In genomic region chr4:77006753-77007355, GRCh38 we compare ENCODE assay signal across 9 cellular contexts. TPM values are rescaled to one million over a fixed set of nuclear protein-coding genes. Genes with fewer than 3 reads are reported as not detected.
DNase-seq lines count a peak whose midpoint lies in the region; ATAC-seq and TF ChIP-seq lines count a peak whose summit lies in the region.
"Had no signal": no experiment of that assay in that cellular context is flagged by ENCODE, and none has a peak within 500 bp of the region (broad histone marks: within the 10 kb centered on the region; RNA-seq: fewer than 3 reads in every experiment).

No MANE protein-coding gene starts in this region.

- intact Hi-C loops in Caco-2 (cut with micrococcal nuclease; ENCODE audit: unreplicated experiment) = no loop called here
- intact Hi-C loops in naive thymus-derived CD4-positive, alpha-beta T cell (cut with micrococcal nuclease) = loop anchor here in 1 of 2 donors (1.0 to 2.0 kb wide), 3 partner anchors 13 to 24 kb away; no protein-coding TSS in a partner anchor

- H3K4me3 ChIP-seq in Caco-2 (ENCODE audit: low read depth, low read length) = no peak overlapping the region
- peak overlapping the region; percentile 4 for H3K4me3 ChIP-seq in naive thymus-derived CD4-positive, alpha-beta T cell (ENCODE audit: low read length)

- POLR2A ChIA-PET in Caco-2 (lab: Charles Lee) = no interaction called here
- POLR2A ChIA-PET in naive thymus-derived CD4-positive, alpha-beta T cell (lab: Charles Lee) = interaction anchor here (0.9 to 7.1 kb wide), 5 partner anchors 12 to 72 kb away, joined by 3 to 62 read pairs (median 6); no protein-coding TSS in a partner anchor

- peak; percentile 18 for ATAC-seq in GM21786 (IDR thresholded peaks at IDR 0.05; ENCODE audit: unreplicated experiment)
- peak; percentile 10 for ATAC-seq in naive thymus-derived CD4-positive, alpha-beta T cell
- no peak for ATAC-seq in HG03442 (IDR thresholded peaks at IDR 0.05; ENCODE audit: unreplicated experiment)

- H3K36me3 Mint-ChIP-seq in Caco-2 (ENCODE audit: insufficient read depth, unreplicated experiment) = peaks cover 44% of the 10 kb centered on the region
- H3K36me3 Mint-ChIP-seq in naive thymus-derived CD4-positive, alpha-beta T cell = peaks cover 0 to 21% (median 3%) of the 10 kb centered on the region in 5 donors

- CTCF ChIA-PET in Caco-2 (lab: Charles Lee) = interaction anchor here (1.4 kb wide), 1 partner anchor 36 kb away, joined by 6 read pairs; no protein-coding TSS in a partner anchor
- CTCF ChIA-PET in naive thymus-derived CD4-positive, alpha-beta T cell (lab: Charles Lee) = interaction anchor here (0.6 to 1.3 kb wide), 6 partner anchors 11 to 38 kb away, joined by 3 to 5 read pairs (median 3); no protein-coding TSS in a partner anchor

- peak overlapping the region; percentile 9 for H3K27ac Mint-ChIP-seq in Caco-2 (ENCODE audit: unreplicated experiment)
- peak overlapping the region in 8 of 9 donors; percentile 64 to 93 (median 86) for H3K27ac Mint-ChIP-seq in naive thymus-derived CD4-positive, alpha-beta T cell
- H3K27ac Mint-ChIP-seq: activated T-helper 17 cell treated with anti-CD3 and anti-CD28 coated beads, Interleukin-2, amount 50 U/mL, for 72 hours had no signal

- H3K4me1 ChIP-seq in Caco-2 = peaks cover 11% of the 10 kb centered on the region; the same call in 1 of the 2 replicates
- H3K4me1 ChIP-seq in naive thymus-derived CD4-positive, alpha-beta T cell (ENCODE audit: control insufficient read depth in 2 of 2, insufficient read depth in 2 of 2, low read length in 2 of 2) = peaks cover 15 to 39% of the 10 kb centered on the region in 2 donors

- H3K27me3 Mint-ChIP-seq in Caco-2 (ENCODE audit: insufficient read depth, unreplicated experiment) = no peaks in the 10 kb centered on the region
- H3K27me3 Mint-ChIP-seq in naive thymus-derived CD4-positive, alpha-beta T cell = peaks cover 0 to 5% (median 0%) of the 10 kb centered on the region in 5 donors
- H3K27me3 Mint-ChIP-seq: activated T-helper 17 cell treated with anti-CD3 and anti-CD28 coated beads, Interleukin-2, amount 50 U/mL, for 72 hours had no signal

- no peaks in the 10 kb centered on the region for H3K9me3 Mint-ChIP-seq in Caco-2 (ENCODE audit: unreplicated experiment)
- H3K9me3 Mint-ChIP-seq in naive thymus-derived CD4-positive, alpha-beta T cell = no peaks in the 10 kb centered on the region
- H3K9me3 Mint-ChIP-seq: activated T-helper 17 cell treated with anti-CD3 and anti-CD28 coated beads, Interleukin-2, amount 50 U/mL, for 72 hours had no signal

- no peaks in the 10 kb centered on the region for H3K9me3 ChIP-seq in Caco-2
- H3K9me3 ChIP-seq in naive thymus-derived CD4-positive, alpha-beta T cell (ENCODE audit: control insufficient read depth in 2 of 3, low read length in 3 of 3) = no peaks in the 10 kb centered on the region

- H3K4me3 Mint-ChIP-seq in Caco-2 (ENCODE audit: unreplicated experiment) = no peak overlapping the region
- H3K4me3 Mint-ChIP-seq in naive thymus-derived CD4-positive, alpha-beta T cell = peak overlapping the region; percentile 1 to 84 (median 63)

- no peak for TF ChIP-seq CTCF in Caco-2 (IDR thresholded peaks at IDR 0.05; ENCODE audit: insufficient read depth in 1 of 2, low read depth in 1 of 2, low read length in 1 of 2, severe bottlenecking in 1 of 2, unreplicated experiment in 1 of 2)

- peak overlapping the region; percentile 44 for H3K27ac ChIP-seq in naive thymus-derived CD4-positive, alpha-beta T cell (ENCODE audit: low read depth, low read length)

- DNase-seq in Caco-2 = no peak
- peak; percentile 58 for DNase-seq in amniotic epithelial cell (ENCODE audit: low read depth)
- DNase-seq in naive thymus-derived CD4-positive, alpha-beta T cell = no peak
- no peak for DNase-seq in HUDEP-2 (lab: John Stamatoyannopoulos, UW; ENCODE audit: unreplicated experiment in 76 of 76)
- DNase-seq in NCI-H146 treated with DMSO at 0.1 percent for 48 hours (lab: John Stamatoyannopoulos, UW; ENCODE audit: unreplicated experiment) = no peak
- no peak for DNase-seq in DMS53 (lab: John Stamatoyannopoulos, UW)

- H3K27me3 ChIP-seq in Caco-2 (replicated peaks; ENCODE audit: control insufficient read depth, insufficient read depth, low read length) = no peaks in the 10 kb centered on the region
- H3K27me3 ChIP-seq in naive thymus-derived CD4-positive, alpha-beta T cell (ENCODE audit: control insufficient read depth in 2 of 2, insufficient read depth in 2 of 2, low read length in 2 of 2) = no peaks in the 10 kb centered on the region

- no peaks in the 10 kb centered on the region; the same call in 1 of the 2 replicates for H3K36me3 ChIP-seq in Caco-2 (ENCODE audit: control insufficient read depth, insufficient read depth, low read length)
- no peaks in the 10 kb centered on the region for H3K36me3 ChIP-seq in naive thymus-derived CD4-positive, alpha-beta T cell (ENCODE audit: control insufficient read depth in 2 of 3, insufficient read depth in 3 of 3, low read length in 3 of 3)

- peaks cover 18% of the 10 kb centered on the region for H3K4me1 Mint-ChIP-seq in Caco-2 (ENCODE audit: low read depth, unreplicated experiment)
- H3K4me1 Mint-ChIP-seq in naive thymus-derived CD4-positive, alpha-beta T cell = peaks cover 39 to 83% (median 69%) of the 10 kb centered on the region in 7 donors

- BruUV-seq in Caco-2 (replicated peaks; lab: Mats Ljungman, UMichigan) = no TSS peak

RNA-seq across cellular contexts. Expression of gene SEPTIN11, which starts 57.3 kb away (rescaled TPM):
- 119 and 127 TPM in 2 replicates for total RNA-seq in Caco-2 (2022)
- total RNA-seq in naive thymus-derived CD4-positive, alpha-beta T cell = 10 to 100 TPM; 12.2 to 29.3 (median 20.3) TPM
- 10 to 100 TPM in 1 of 2 donors, 1 to 10 TPM in 1; 9.2 to 16.3 TPM for polyA plus RNA-seq in naive thymus-derived CD4-positive, alpha-beta T cell
